In the genomic region with DNA sequence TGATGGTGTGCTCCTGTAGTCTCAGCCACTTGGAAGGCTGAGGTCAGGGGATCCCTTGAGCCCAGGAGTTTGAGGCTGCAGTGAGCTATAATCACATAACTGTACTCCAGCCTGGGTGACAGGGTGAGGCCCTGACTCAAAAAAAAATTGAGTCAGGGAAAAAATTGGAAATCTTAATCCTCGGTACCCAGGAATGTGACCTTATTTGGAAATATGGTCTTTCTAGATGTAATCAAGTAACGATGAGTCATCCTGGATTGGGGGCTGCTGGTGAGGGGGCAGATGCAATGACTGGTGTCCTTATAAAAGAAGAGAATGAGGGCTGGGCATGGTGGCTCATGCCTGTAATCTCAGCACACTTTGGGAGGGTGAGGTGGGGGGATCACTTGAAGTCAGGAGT, we compare ENCODE assay signal across 3 cellular contexts. TPM values are rescaled to one million over a fixed set of nuclear protein-coding genes. Genes with fewer than 3 reads are reported as not detected.
"Had no signal": no experiment of that assay in that cellular context is flagged by ENCODE, and none has a peak within 500 bp of the region (broad histone marks: within the 10 kb centered on the region; RNA-seq: fewer than 3 reads in every experiment).

No MANE protein-coding gene starts in this region.

RNA-seq across cellular contexts. Expression of a gene that starts 33.8 kb away (rescaled TPM):
- total RNA-seq: GM23248, GM23338, H4 had no signal
